Comparison of ENCODE assay signal across 10 cellular contexts in the genomic region with DNA sequence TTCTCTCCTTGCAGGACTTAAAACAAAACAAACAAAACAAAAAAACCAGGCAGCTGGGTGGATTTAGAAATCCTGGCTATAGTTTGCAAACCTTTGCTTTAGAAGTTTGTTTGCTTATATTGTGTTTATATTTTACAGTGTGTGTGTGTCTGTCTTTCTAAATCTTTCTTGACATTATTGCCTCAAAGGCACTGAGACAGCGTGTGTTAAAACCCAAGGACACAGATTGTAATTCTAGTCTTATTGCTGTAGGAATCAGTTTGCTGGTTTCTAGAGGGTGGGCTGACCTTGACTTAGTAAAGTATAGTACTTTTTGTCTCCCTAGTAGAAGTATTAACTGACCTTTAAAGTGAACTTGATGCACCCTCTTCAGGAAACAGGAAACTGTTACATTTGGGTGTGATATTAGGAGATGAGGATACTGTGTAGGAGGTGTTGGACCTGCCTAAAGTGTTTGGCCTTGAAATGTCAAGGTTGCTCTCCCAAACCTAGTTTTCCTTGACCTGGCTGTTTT.
DNase-seq lines count a peak whose midpoint lies in the region; ATAC-seq and TF ChIP-seq lines count a peak whose summit lies in the region.
"Had no signal": no experiment of that assay in that cellular context is flagged by ENCODE, and none has a peak within 500 bp of the region (broad histone marks: within the 10 kb centered on the region; RNA-seq: fewer than 3 reads in every experiment).

No MANE protein-coding gene starts in this region.

- H3K9me3 Mint-ChIP-seq in brain (peaks cover 4 to 23% (median 10%) of the 10 kb centered on the region in 5 experiments), nephron (peaks cover 8% of the 10 kb centered on the region)

- TF ChIP-seq CTCF in brain (conservative IDR thresholded peaks at IDR 0.05) (no peak), nephron (IDR thresholded peaks at IDR 0.05; ENCODE audit: unreplicated experiment in 3 of 3) (no peak)

- H3K27me3 Mint-ChIP-seq in brain (no peaks in the 10 kb centered on the region), nephron (ENCODE audit: low read depth) (no peaks in the 10 kb centered on the region)

- H3K4me1 Mint-ChIP-seq in brain (peaks cover 51% of the 10 kb centered on the region), nephron (peaks cover 36% of the 10 kb centered on the region)

- H3K36me3 Mint-ChIP-seq in brain (peaks cover 37% of the 10 kb centered on the region), nephron (ENCODE audit: low read depth) (peaks cover 30% of the 10 kb centered on the region)

- H3K4me3 Mint-ChIP-seq in brain (peak overlapping the region in 1 of 5 experiments; percentile 29), nephron (no peak overlapping the region)

- DNase-seq in NCI-H460 (ENCODE audit: extremely low read depth, low read depth) (peak; percentile 5), dermis blood vessel endothelial cell (no peak)
- DNase-seq: NCI-H1694 treated with DMSO at 0.1 percent for 48 hours, PC-9 had no signal

- H3K27ac Mint-ChIP-seq in brain (peak overlapping the region in 3 of 5 experiments; percentile 2 to 75 (median 10)), nephron (peak overlapping the region; percentile 18 to 66 (median 24))

- peak; percentile 63 for ATAC-seq in GM21529 (IDR thresholded peaks at IDR 0.05; ENCODE audit: unreplicated experiment)
- no peak for ATAC-seq in HG02588 (IDR thresholded peaks at IDR 0.05; ENCODE audit: unreplicated experiment)
- no peak for ATAC-seq in HG03342 (IDR thresholded peaks at IDR 0.05; ENCODE audit: unreplicated experiment)
- ATAC-seq: activated CD4-positive, CD25-positive, alpha-beta regulatory T cell treated with anti-CD3 and anti-CD28 coated beads, Interleukin-2, amount 50 U/mL, for 24 hours had no signal
